Comparison of ENCODE assay signal across 21 cellular contexts in the genomic region with DNA sequence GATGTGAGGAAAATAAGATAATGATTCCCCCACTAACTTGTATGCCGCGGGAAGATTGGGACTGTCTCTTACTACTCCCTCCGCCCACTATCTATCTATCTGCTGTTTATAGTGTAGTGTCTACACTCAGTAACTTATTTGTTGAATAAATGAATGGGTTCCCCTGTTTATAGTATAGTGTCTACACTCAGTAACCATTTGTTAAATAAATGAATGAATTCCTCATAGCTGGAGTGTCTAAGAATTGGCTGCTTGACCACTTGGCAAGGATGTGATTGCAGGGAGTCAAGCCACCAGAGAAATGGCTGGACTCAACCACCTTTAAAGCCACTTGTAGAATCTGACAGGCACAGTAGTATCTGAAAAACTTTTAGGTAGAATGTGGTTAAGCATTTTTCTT.
"Had no signal": no experiment of that assay in that cellular context is flagged by ENCODE, and none has a peak within 500 bp of the region (broad histone marks: within the 10 kb centered on the region; RNA-seq: fewer than 3 reads in every experiment).

No MANE protein-coding gene starts in this region.

- ATAC-seq: activated T-cell treated with anti-CD3 and anti-CD28 coated beads, Interleukin-2, amount 50 U/mL, for 4 hours; T-helper 17 cell had no signal

- DNase-seq: activated B cell treated with CpG ODN at 0.5 μM for 24 hours; activated CD4-positive, alpha-beta memory T cell treated with anti-CD3 and anti-CD28 coated beads for 36 hours; activated CD4-positive, alpha-beta T cell treated with anti-CD3 and anti-CD28 coated beads for 1 hour; activated CD4-positive, alpha-beta T cell treated with anti-CD3 and anti-CD28 coated beads, Interleukin-2, amount 10 ng/mL, durations not matched to agents 24 days and 14 days; activated CD8-positive, alpha-beta memory T cell treated with anti-CD3 and anti-CD28 coated beads for 24 hours; activated effector memory CD4-positive, alpha-beta T cell treated with anti-CD3 and anti-CD28 coated beads, Interleukin-2, amount 50 U/mL, for 16 hours; activated naive CD4-positive, alpha-beta T cell treated with anti-CD3 and anti-CD28 coated beads for 36 hours; activated T-cell treated with anti-CD3 and anti-CD28 coated beads, Interleukin-2, amount 50 U/mL, for 4 hours; brain microvascular endothelial cell; Kasumi-1; NCI-H1048; NCI-H146; NCI-H187 treated with DMSO at 0.1 percent for 48 hours; NCI-H2081 treated with DMSO at 0.1 percent for 48 hours; NCI-H446; NCI-H524; SIG-M5; T-helper 17 cell; T-helper 9 cell had no signal

- H3K27ac Mint-ChIP-seq: activated B cell treated with CpG ODN at 0.5 μM for 24 hours; activated CD4-positive, alpha-beta memory T cell treated with anti-CD3 and anti-CD28 coated beads for 36 hours; activated CD4-positive, alpha-beta T cell treated with anti-CD3 and anti-CD28 coated beads, Interleukin-2, amount 10 ng/mL, durations not matched to agents 24 days and 14 days; activated naive CD4-positive, alpha-beta T cell treated with anti-CD3 and anti-CD28 coated beads for 36 hours; activated naive CD8-positive, alpha-beta T cell; T-helper 17 cell had no signal

- H3K36me3 ChIP-seq: brain microvascular endothelial cell, cardiac muscle cell had no signal

- H3K27ac ChIP-seq: brain microvascular endothelial cell, cardiac muscle cell had no signal

- H3K36me3 Mint-ChIP-seq: activated CD4-positive, alpha-beta memory T cell treated with anti-CD3 and anti-CD28 coated beads for 36 hours; activated naive CD8-positive, alpha-beta T cell had no signal

- H3K9me3 Mint-ChIP-seq: activated B cell treated with CpG ODN at 0.5 μM for 24 hours; activated CD4-positive, alpha-beta memory T cell treated with anti-CD3 and anti-CD28 coated beads for 36 hours; activated CD4-positive, alpha-beta T cell treated with anti-CD3 and anti-CD28 coated beads, Interleukin-2, amount 10 ng/mL, durations not matched to agents 24 days and 14 days; activated naive CD4-positive, alpha-beta T cell treated with anti-CD3 and anti-CD28 coated beads for 36 hours; activated T-cell treated with anti-CD3 and anti-CD28 coated beads, Interleukin-2, amount 50 U/mL, for 4 hours had no signal

- H3K27me3 Mint-ChIP-seq: activated B cell treated with CpG ODN at 0.5 μM for 24 hours; activated CD4-positive, alpha-beta memory T cell treated with anti-CD3 and anti-CD28 coated beads for 36 hours; activated CD4-positive, alpha-beta T cell treated with anti-CD3 and anti-CD28 coated beads, Interleukin-2, amount 10 ng/mL, durations not matched to agents 24 days and 14 days; activated naive CD8-positive, alpha-beta T cell; T-helper 17 cell had no signal

- H3K4me3 Mint-ChIP-seq: activated B cell treated with CpG ODN at 0.5 μM for 24 hours; activated CD4-positive, alpha-beta memory T cell treated with anti-CD3 and anti-CD28 coated beads for 36 hours; activated CD4-positive, alpha-beta T cell treated with anti-CD3 and anti-CD28 coated beads, Interleukin-2, amount 10 ng/mL, durations not matched to agents 24 days and 14 days; activated naive CD4-positive, alpha-beta T cell treated with anti-CD3 and anti-CD28 coated beads for 36 hours; activated naive CD8-positive, alpha-beta T cell; activated T-cell treated with anti-CD3 and anti-CD28 coated beads, Interleukin-2, amount 50 U/mL, for 4 hours; T-helper 17 cell had no signal

- H3K4me1 Mint-ChIP-seq: activated CD4-positive, alpha-beta T cell treated with anti-CD3 and anti-CD28 coated beads, Interleukin-2, amount 10 ng/mL, durations not matched to agents 24 days and 14 days; T-helper 17 cell had no signal

- H3K27me3 ChIP-seq: brain microvascular endothelial cell, cardiac muscle cell had no signal

- H3K4me3 ChIP-seq: cardiac muscle cell had no signal
